Comparison of ENCODE assay signal across 22 cellular contexts in the genomic region with DNA sequence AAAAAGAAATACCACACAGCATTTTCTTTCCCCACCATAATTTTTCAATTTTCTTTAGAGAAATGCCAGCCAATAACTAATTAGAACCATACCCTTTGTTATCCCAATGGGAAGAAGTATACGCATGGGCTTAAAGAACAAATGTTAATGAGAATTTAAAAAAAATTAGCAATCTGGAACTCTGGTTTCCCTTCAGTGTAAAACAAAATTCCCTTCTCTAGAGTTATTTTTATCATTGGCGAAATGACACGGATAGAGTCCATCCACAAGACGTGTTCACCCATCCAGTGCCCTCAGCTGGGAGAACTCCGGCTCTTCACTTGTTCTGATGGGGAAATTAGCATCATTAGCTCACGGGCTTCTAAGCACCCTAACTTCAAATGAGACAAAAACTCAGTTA. TPM values are rescaled to one million over a fixed set of nuclear protein-coding genes. Genes with fewer than 3 reads are reported as not detected.
DNase-seq lines count a peak whose midpoint lies in the region; ATAC-seq and TF ChIP-seq lines count a peak whose summit lies in the region.
"Had no signal": no experiment of that assay in that cellular context is flagged by ENCODE, and none has a peak within 500 bp of the region (broad histone marks: within the 10 kb centered on the region; RNA-seq: fewer than 3 reads in every experiment).

No MANE protein-coding gene starts in this region.

- H3K4me3 Mint-ChIP-seq in activated naive CD4-positive, alpha-beta T cell treated with anti-CD3 and anti-CD28 coated beads, Interleukin-2, amount 10 ng/mL, durations not matched to agents 7 days and 5 days, result no peak overlapping the region
- H3K4me3 Mint-ChIP-seq: activated CD4-positive, alpha-beta T cell treated with anti-CD3 and anti-CD28 coated beads, Interleukin-2, amount 10 ng/mL, durations not matched to agents 7 days and 5 days; T-helper 17 cell had no signal

- no peaks in the 10 kb centered on the region for H3K9me3 Mint-ChIP-seq in activated naive CD4-positive, alpha-beta T cell treated with anti-CD3 and anti-CD28 coated beads, Interleukin-2, amount 10 ng/mL, durations not matched to agents 7 days and 5 days
- H3K9me3 Mint-ChIP-seq: activated CD4-positive, alpha-beta T cell treated with anti-CD3 and anti-CD28 coated beads, Interleukin-2, amount 10 ng/mL, durations not matched to agents 7 days and 5 days had no signal

- no peak for TF ChIP-seq CTCF in uterus (IDR thresholded peaks at IDR 0.05)

- no peak for DNase-seq in activated naive CD4-positive, alpha-beta T cell treated with anti-CD3 and anti-CD28 coated beads, Interleukin-2, amount 10 ng/mL, durations not matched to agents 7 days and 5 days
- DNase-seq in activated naive CD4-positive, alpha-beta T cell treated with Interleukin-2 at 50 U/mL for 16 hours, result no peak
- DNase-seq in epithelial cell of prostate (ENCODE audit: low read depth, low spot score), result no peak
- no peak for DNase-seq in uterus
- no peak for DNase-seq in left colon
- no peak for DNase-seq in NOMO-1 treated with DMSO at 0.1 percent for 48 hours (lab: John Stamatoyannopoulos, UW; ENCODE audit: unreplicated experiment)
- no peak for DNase-seq in stimulated activated CD4-positive, alpha-beta T cell treated with anti-CD3 and anti-CD28 coated beads, Interleukin-1b, Interleukin-23, amount 100 ng/mL, for 48 hours
- DNase-seq: activated CD4-positive, alpha-beta T cell treated with anti-CD3 and anti-CD28 coated beads, Interleukin-2, amount 10 ng/mL, durations not matched to agents 7 days and 5 days; activated CD8-positive, alpha-beta memory T cell treated with anti-CD3 and anti-CD28 coated beads, Interleukin-2, amount 50 U/mL, for 4 hours; activated effector memory CD4-positive, alpha-beta T cell treated with Interleukin-2 at 50 U/mL for 16 hours; CD4-positive, CD25-positive, alpha-beta regulatory T cell; dermis blood vessel endothelial cell; Karpas-422; NCI-H2029 treated with DMSO at 0.1 percent for 48 hours; NCI-H345; PC-3; spleen; T-helper 17 cell had no signal

- H3K4me1 Mint-ChIP-seq in activated naive CD4-positive, alpha-beta T cell treated with anti-CD3 and anti-CD28 coated beads, Interleukin-2, amount 10 ng/mL, durations not matched to agents 7 days and 5 days, result peaks cover 17% of the 10 kb centered on the region

- intact Hi-C loops in uterus (cut with DNase I; ENCODE audit: low total_unique reads), result loop anchor here (10.0 kb wide), 1 partner anchor 92 kb away; no protein-coding TSS in a partner anchor
- intact Hi-C loops in left colon (cut with DNase I, micrococcal nuclease), result no loop called here

- H3K4me1 ChIP-seq in muscle layer of colon (ENCODE audit: insufficient read depth, low read length) (peaks cover 37% of the 10 kb centered on the region), uterus (peaks cover 0 to 4% of the 10 kb centered on the region in 2 donors)

- H3K27me3 ChIP-seq in muscle layer of colon (ENCODE audit: control insufficient read depth in 1 of 2, insufficient read depth in 2 of 2, low read length in 2 of 2), result no peaks in the 10 kb centered on the region
- no peaks in the 10 kb centered on the region for H3K27me3 ChIP-seq in uterus

- peak overlapping the region; percentile 98 for H3K27ac ChIP-seq in epithelial cell of prostate
- peak overlapping the region; percentile 94 for H3K27ac ChIP-seq in muscle layer of colon (ENCODE audit: low read depth, low read length)
- H3K27ac ChIP-seq in uterus, result peak overlapping the region; percentile 28 to 83
- H3K27ac ChIP-seq: 22Rv1, SJSA1, spleen had no signal

- CTCF ChIA-PET in activated naive CD4-positive, alpha-beta T cell treated with anti-CD3 and anti-CD28 coated beads, Interleukin-2, amount 10 ng/mL, durations not matched to agents 7 days and 5 days (lab: Charles Lee), result interaction anchor here (1.3 kb wide), 1 partner anchor 181 kb away, joined by 4 read pairs; no protein-coding TSS in a partner anchor

- H3K27me3 Mint-ChIP-seq in activated naive CD4-positive, alpha-beta T cell treated with anti-CD3 and anti-CD28 coated beads, Interleukin-2, amount 10 ng/mL, durations not matched to agents 7 days and 5 days, result peaks cover 52% of the 10 kb centered on the region

- peak overlapping the region in 1 of 2 donors; percentile 42 for H3K4me3 ChIP-seq in muscle layer of colon (ENCODE audit: low read depth in 1 of 2, low read length in 2 of 2)
- H3K4me3 ChIP-seq in uterus, result no peak overlapping the region
- H3K4me3 ChIP-seq: SJSA1, spleen had no signal

- no peaks in the 10 kb centered on the region for H3K36me3 Mint-ChIP-seq in activated naive CD4-positive, alpha-beta T cell treated with anti-CD3 and anti-CD28 coated beads, Interleukin-2, amount 10 ng/mL, durations not matched to agents 7 days and 5 days
- H3K36me3 Mint-ChIP-seq: CD4-positive, CD25-positive, alpha-beta regulatory T cell had no signal

- H3K9ac ChIP-seq in muscle layer of colon (ENCODE audit: low read length), result no peak overlapping the region

- ATAC-seq in left colon, result no peak
- ATAC-seq: left lobe of liver, PC-3, T-helper 17 cell had no signal

- H3K36me3 ChIP-seq in muscle layer of colon (ENCODE audit: insufficient read depth, low read length), result peaks cover 4% of the 10 kb centered on the region
- H3K36me3 ChIP-seq in uterus, result no peaks in the 10 kb centered on the region
- H3K36me3 ChIP-seq: spleen had no signal

- H3K9me3 ChIP-seq in muscle layer of colon (ENCODE audit: low read length), result no peaks in the 10 kb centered on the region
- H3K9me3 ChIP-seq in uterus, result no peaks in the 10 kb centered on the region
- H3K9me3 ChIP-seq: SJSA1, spleen had no signal

- TF ChIP-seq POLR2A in uterus (IDR thresholded peaks at IDR 0.05), result no peak

- H3K27ac Mint-ChIP-seq in activated naive CD4-positive, alpha-beta T cell treated with anti-CD3 and anti-CD28 coated beads, Interleukin-2, amount 10 ng/mL, durations not matched to agents 7 days and 5 days, result peak overlapping the region; percentile 33
- H3K27ac Mint-ChIP-seq: activated CD4-positive, alpha-beta T cell treated with anti-CD3 and anti-CD28 coated beads, Interleukin-2, amount 10 ng/mL, durations not matched to agents 7 days and 5 days; CD4-positive, CD25-positive, alpha-beta regulatory T cell; T-helper 17 cell had no signal

RNA-seq across cellular contexts. Expression of a gene that starts 3.3 kb away (rescaled TPM):
- total RNA-seq in uterus (10 to 100 TPM in 3 of 4 donors, 1 to 10 TPM in 1; 6.5 to 99.0 (median 49.9) TPM), left colon (10 to 100 TPM in 1 of 2 donors, 1 to 10 TPM in 1; 3.9 to 14.5 TPM)

RNA-seq across cellular contexts. Expression of a gene that starts 20.6 kb away (rescaled TPM):
- 10 to 100 TPM in 2 of 4 donors, 1 to 10 TPM in 2; 5.1 to 17.1 (median 10.8) TPM for total RNA-seq in uterus
- 1 to 10 TPM; 8.2 to 9.0 TPM for total RNA-seq in left colon
